ENCODE assay signal across 20 cellular contexts in the genomic region with DNA sequence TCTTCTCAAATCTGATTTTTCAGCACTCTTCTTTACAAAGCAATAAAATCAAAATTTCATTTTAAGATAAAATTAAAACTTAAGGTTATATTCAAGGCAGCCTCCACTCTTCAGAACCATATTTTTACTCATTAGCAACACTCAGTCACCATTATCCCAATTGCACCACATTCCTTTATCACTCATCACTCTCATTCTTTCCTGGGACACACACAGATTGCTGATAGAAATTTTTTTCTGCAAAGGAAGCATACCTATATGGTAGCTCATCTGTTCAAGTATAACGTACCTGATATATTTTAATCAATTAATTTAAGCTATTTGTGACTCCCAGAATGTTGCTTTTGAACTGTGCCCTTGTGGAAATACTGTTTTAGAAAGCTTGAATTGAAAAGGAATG.
DNase-seq lines count a peak whose midpoint lies in the region; ATAC-seq, FAIRE-seq and TF ChIP-seq lines count a peak whose summit lies in the region.
"Had no signal": no experiment of that assay in that cellular context is flagged by ENCODE, and none has a peak within 500 bp of the region (broad histone marks: within the 10 kb centered on the region; RNA-seq: fewer than 3 reads in every experiment).

No MANE protein-coding gene starts in this region.

- H3K4me3 ChIP-seq in mammary epithelial cell (replicated peaks in 1 of 3; ENCODE audit: insufficient read depth in 1 of 3, low read depth in 2 of 3, low read length in 3 of 3) (no peak overlapping the region), RWPE2 (ENCODE audit: severe bottlenecking) (no peak overlapping the region), bronchial epithelial cell (ENCODE audit: low read depth, low read length) (no peak overlapping the region)
- H3K4me3 ChIP-seq: K562, SK-N-MC had no signal

- no peak overlapping the region for H3K27ac Mint-ChIP-seq in MCF 10A (ENCODE audit: low read depth, unreplicated experiment)
- H3K27ac Mint-ChIP-seq: CD14-positive monocyte, T-cell had no signal

- in situ Hi-C loops in mammary epithelial cell (cut with MboI; ENCODE audit: low sequenced_read_pairs in 2 of 2) = no loop called here

- no TSS peak for BruUV-seq in mammary epithelial cell (replicated peaks; lab: Mats Ljungman, UMichigan)
- BruUV-seq in MCF 10A (replicated peaks; lab: Mats Ljungman, UMichigan) = no TSS peak

- H3K4me2 ChIP-seq in mammary epithelial cell (ENCODE audit: insufficient read depth, low read depth, low read length) = no peak overlapping the region

- peak; percentile 61; the same call in 2 of the 3 replicates for ATAC-seq in RWPE2 (ENCODE audit: low read depth)
- ATAC-seq: K562, Panc1, T-cell had no signal

- FAIRE-seq in bronchial epithelial cell (lab: Jason Lieb, UNC) = no peak
- FAIRE-seq: K562 had no signal

- DNase-seq in mammary epithelial cell (peak; percentile 5), MCF 10A (ENCODE audit: unreplicated experiment) (no peak), RWPE2 (ENCODE audit: low spot score) (no peak), bronchial epithelial cell (ENCODE audit: low read depth) (peak; percentile 66), middle frontal gyrus (ENCODE audit: extremely low spot score, low spot score) (no peak), NCI-H2196 treated with DMSO at 0.1 percent for 48 hours (lab: John Stamatoyannopoulos, UW; ENCODE audit: unreplicated experiment) (no peak), NCI-H2081 treated with DMSO at 0.1 percent for 48 hours (lab: John Stamatoyannopoulos, UW) (no peak), GM19240 (ENCODE audit: insufficient read length, low spot score) (no peak)
- DNase-seq: DMS79 treated with DMSO at 0.1 percent for 48 hours, GDM1, MV-4-11, NCI-H187, NCI-H345, NCI-H524 treated with DMSO at 0.1 percent for 48 hours, T-cell had no signal

- dilution Hi-C loops in mammary epithelial cell (cut with HindIII; ENCODE audit: low sequenced_read_pairs) = no loop called here

- H3K9me3 ChIP-seq in mammary epithelial cell (replicated peaks; ENCODE audit: insufficient read depth, low read length) = no peaks in the 10 kb centered on the region
- no peaks in the 10 kb centered on the region for H3K9me3 ChIP-seq in RWPE2 (ENCODE audit: severe bottlenecking)

- no peaks in the 10 kb centered on the region for H3K36me3 ChIP-seq in mammary epithelial cell (ENCODE audit: insufficient read depth, low read length)
- H3K36me3 ChIP-seq in RWPE2 (ENCODE audit: low read depth) = no peaks in the 10 kb centered on the region
- no peaks in the 10 kb centered on the region for H3K36me3 ChIP-seq in bronchial epithelial cell (ENCODE audit: control insufficient read depth, insufficient read depth, low read length)

- H3K36me3 Mint-ChIP-seq in MCF 10A (ENCODE audit: insufficient read depth, unreplicated experiment) = no peaks in the 10 kb centered on the region
- H3K36me3 Mint-ChIP-seq: CD14-positive monocyte, T-cell had no signal

- H3K27me3 ChIP-seq in mammary epithelial cell (ENCODE audit: insufficient read depth, low read length) (no peaks in the 10 kb centered on the region), RWPE2 (ENCODE audit: insufficient read depth, poor library complexity, severe bottlenecking) (no peaks in the 10 kb centered on the region), bronchial epithelial cell (ENCODE audit: control insufficient read depth, insufficient read depth, low read length) (no peaks in the 10 kb centered on the region)

- H3K4me1 Mint-ChIP-seq in MCF 10A (ENCODE audit: insufficient read depth, unreplicated experiment) = no peaks in the 10 kb centered on the region
- H3K4me1 Mint-ChIP-seq: CD14-positive monocyte, T-cell had no signal

- CTCF ChIA-PET in mammary epithelial cell (lab: Charles Lee; ENCODE audit: low non-redundant PET) (no interaction called here), MCF 10A (lab: Yijun Ruan, JAX) (interaction anchor here (1.2 kb wide), 1 partner anchor 326 kb away, joined by 3 read pairs; no protein-coding TSS in a partner anchor)

- no peaks in the 10 kb centered on the region for H3K79me2 ChIP-seq in mammary epithelial cell (ENCODE audit: insufficient read depth, low read length)

- POLR2A ChIA-PET in MCF 10A (lab: Yijun Ruan, JAX) = interaction anchor here (0.7 kb wide), 1 partner anchor 517 kb away, joined by 3 read pairs; no protein-coding TSS in a partner anchor

- WGBS in mammary epithelial cell (ENCODE audit: low coverage, missing lambda C conversion rate) = 45% methylated on average over 1 of the region's 1 CpG

- H3K27me3 Mint-ChIP-seq in MCF 10A (ENCODE audit: insufficient read depth, unreplicated experiment) = no peaks in the 10 kb centered on the region
- H3K27me3 Mint-ChIP-seq: T-cell had no signal

- H4K20me1 ChIP-seq in mammary epithelial cell (ENCODE audit: insufficient read depth, low read length) = no peaks in the 10 kb centered on the region

- no peak overlapping the region for H3K4me3 Mint-ChIP-seq in MCF 10A (ENCODE audit: unreplicated experiment)
- H3K4me3 Mint-ChIP-seq: CD14-positive monocyte, T-cell had no signal

- intact Hi-C loops in mammary epithelial cell (cut with micrococcal nuclease) (no loop called here), MCF 10A (cut with micrococcal nuclease) (no loop called here)

- no peak overlapping the region for H2AFZ ChIP-seq in mammary epithelial cell (ENCODE audit: low read depth, low read length)

- H3K27ac ChIP-seq in mammary epithelial cell (ENCODE audit: insufficient read depth, low read depth, low read length) (no peak overlapping the region), RWPE2 (ENCODE audit: poor library complexity, severe bottlenecking) (no peak overlapping the region)
- H3K27ac ChIP-seq: 22Rv1, SK-N-MC had no signal

- H3K9ac ChIP-seq in mammary epithelial cell (ENCODE audit: insufficient read depth, low read length) = no peak overlapping the region

- H3K9me3 Mint-ChIP-seq in MCF 10A (ENCODE audit: unreplicated experiment) = no peaks in the 10 kb centered on the region

- no peaks in the 10 kb centered on the region for H3K4me1 ChIP-seq in mammary epithelial cell (ENCODE audit: insufficient read depth, low read length)
- H3K4me1 ChIP-seq in RWPE2 (ENCODE audit: insufficient read depth, poor library complexity, severe bottlenecking) = no peaks in the 10 kb centered on the region

- no peak for TF ChIP-seq CTCF in mammary epithelial cell (conservative IDR thresholded peaks at IDR 0.05 in 1 of 2, IDR thresholded peaks at IDR 0.05 in 1 of 2; ENCODE audit: extremely low read depth in 1 of 2, insufficient read depth in 1 of 2, low read depth in 1 of 2, low read length in 2 of 2)
- TF ChIP-seq CTCF in MCF 10A (IDR thresholded peaks at IDR 0.05; ENCODE audit: unreplicated experiment) = no peak
- no peak for TF ChIP-seq CTCF in RWPE2 (IDR thresholded peaks at IDR 0.05; ENCODE audit: poor library complexity, severe bottlenecking)
- no peak for TF ChIP-seq CTCF in bronchial epithelial cell (IDR thresholded peaks at IDR 0.05; ENCODE audit: insufficient read depth, low read length, severe bottlenecking)

Comparison
In these comparisons a context has a peak if more than half of its experiments do, and no peak if none do; other contexts are left out.
1. DNase-seq: peak in mammary epithelial cell (single experiment) and bronchial epithelial cell (single experiment); none in MCF 10A (single experiment), RWPE2 (single experiment), middle frontal gyrus (single experiment), NCI-H2196 treated with DMSO at 0.1 percent for 48 hours (single experiment), NCI-H2081 treated with DMSO at 0.1 percent for 48 hours (single experiment) and GM19240 (single experiment).